ENCODE assay signal across 19 cellular contexts in the genomic region with DNA sequence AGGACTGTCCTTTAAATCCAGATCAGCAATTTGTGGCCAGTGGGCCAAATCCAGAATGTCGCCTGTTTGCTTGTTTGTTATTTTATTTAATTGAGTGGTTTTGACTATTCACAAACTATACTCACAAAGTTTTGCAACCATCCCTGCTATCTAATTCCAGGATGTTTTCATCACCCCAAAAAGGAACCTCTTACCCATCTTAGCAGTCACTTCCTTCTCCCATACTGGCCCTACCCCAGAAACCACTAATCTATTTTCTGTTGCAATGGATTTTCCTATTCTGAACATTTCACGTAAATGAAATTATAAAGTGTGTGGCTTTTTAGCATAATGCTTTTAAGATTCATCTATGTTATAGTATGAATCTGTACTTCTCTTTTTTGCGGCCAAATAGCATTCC.
"Had no signal": no experiment of that assay in that cellular context is flagged by ENCODE, and none has a peak within 500 bp of the region (broad histone marks: within the 10 kb centered on the region; RNA-seq: fewer than 3 reads in every experiment).

No MANE protein-coding gene starts in this region.

- H3K27me3 ChIP-seq: adrenal gland, gastrocnemius medialis, left lung, suprapubic skin, transverse colon had no signal

- ATAC-seq: activated naive CD4-positive, alpha-beta T cell treated with anti-CD3 and anti-CD28 coated beads, Interleukin-2, amount 50 U/mL, for 72 hours; gastrocnemius medialis; left lung; stimulated activated naive CD8-positive, alpha-beta T cell treated with anti-CD3 and anti-CD28 coated beads, Interleukin-15, Interleukin-2, amounts not matched to agents 100 U/mL and 50 U/mL, for 24 hours had no signal

- H3K36me3 ChIP-seq: adrenal gland, left lung had no signal

- DNase-seq: activated CD4-positive, alpha-beta T cell treated with anti-CD3 and anti-CD28 coated beads, Interleukin-2, amount 50 U/mL, for 1 hour; activated CD4-positive, CD25-positive, alpha-beta regulatory T cell treated with anti-CD3 and anti-CD28 coated beads, Interleukin-2, amount 50 U/mL, for 72 hours; activated CD8-positive, alpha-beta memory T cell treated with anti-CD3 and anti-CD28 coated beads for 24 hours; activated CD8-positive, alpha-beta memory T cell treated with anti-CD3 and anti-CD28 coated beads, Interleukin-2, amount 50 U/mL, for 48 hours; activated effector memory CD4-positive, alpha-beta T cell treated with anti-CD3 and anti-CD28 coated beads, Interleukin-2, amount 50 U/mL, for 16 hours; activated T-cell treated with anti-CD3 and anti-CD28 coated beads, Interleukin-2, amount 50 U/mL, for 48 hours; adrenal gland; effector CD4-positive, alpha-beta T cell; gastrocnemius medialis; head of caudate nucleus; kidney; left lung; mammary epithelial cell; stimulated activated CD4-positive, alpha-beta T cell treated with anti-CD3 and anti-CD28 coated beads, Interleukin-2, amount 100 ng/mL, for 24 hours; stimulated activated naive CD8-positive, alpha-beta T cell treated with anti-CD3 and anti-CD28 coated beads, Interleukin-15, Interleukin-2, amounts not matched to agents 100 U/mL and 50 U/mL, for 24 hours; transverse colon had no signal

- H3K27ac ChIP-seq: adrenal gland, gastrocnemius medialis, suprapubic skin, transverse colon, VCaP had no signal

- H3K4me1 ChIP-seq: adrenal gland, gastrocnemius medialis, transverse colon had no signal

- H3K4me3 ChIP-seq: adrenal gland, gastrocnemius medialis, left lung, suprapubic skin, transverse colon had no signal

- H3K9me3 ChIP-seq: adrenal gland, gastrocnemius medialis, suprapubic skin, transverse colon had no signal
